ENCODE assay signal across 8 cellular contexts in genomic region chr16:50245417-50246298, GRCh38. TPM values are rescaled to one million over a fixed set of nuclear protein-coding genes. Genes with fewer than 3 reads are reported as not detected.
DNase-seq lines count a peak whose midpoint lies in the region; ATAC-seq and TF ChIP-seq lines count a peak whose summit lies in the region.

No MANE protein-coding gene starts in this region.

- BruUV-seq in PC-3 (replicated peaks; lab: Mats Ljungman, UMichigan) = no TSS peak

- POLR2A ChIA-PET in PC-3 (lab: Charles Lee; ENCODE audit: unreplicated experiment) = interaction anchor here (0.6 kb wide), 1 partner anchor 10 kb away, joined by 4 read pairs; no protein-coding TSS in a partner anchor

- peak overlapping the region; percentile 85 for H2AFZ ChIP-seq in PC-3 (ENCODE audit: low read length)

- peaks cover 3% of the 10 kb centered on the region for H3F3A ChIP-seq in PC-3 (ENCODE audit: low read length, unreplicated experiment)

- no peaks in the 10 kb centered on the region for H4K20me1 ChIP-seq in PC-3 (ENCODE audit: low read length)

- DNase-seq in SKM-1 treated with dmso at 0.1 percent for 144 hours (lab: John Stamatoyannopoulos, UW; ENCODE audit: unreplicated experiment) (peak; percentile 29), SKM-1 (lab: John Stamatoyannopoulos, UW; ENCODE audit: unreplicated experiment) (no peak), PC-3 (peak; percentile 81), activated gamma-delta T cell treated with Interleukin-2 at 50 U/mL for 16 hours (peak; percentile 64), Right ventricle myocardium superior (no peak), posterior vena cava (ENCODE audit: low spot score) (peak; percentile 88)

- H3K9me3 ChIP-seq in PC-3 (ENCODE audit: low read length) = no peaks in the 10 kb centered on the region

- CTCF ChIA-PET in PC-3 (lab: Charles Lee) = no interaction called here

- ATAC-seq in HG02970 (IDR thresholded peaks at IDR 0.05; ENCODE audit: low FRiP score, unreplicated experiment) (peak; percentile 60), PC-3 (peak; percentile 65), Right ventricle myocardium superior (ENCODE audit: poor library complexity) (peak; percentile 85), GM18517 (IDR thresholded peaks at IDR 0.05; ENCODE audit: unreplicated experiment) (no peak)

- no peaks in the 10 kb centered on the region for H3K27me3 ChIP-seq in PC-3 (ENCODE audit: low read length)

- peak overlapping the region; percentile 84 for H3K4me3 ChIP-seq in PC-3 (ENCODE audit: low read length)

- peak overlapping the region; percentile 92 for H3K4me2 ChIP-seq in PC-3 (ENCODE audit: low read length)

- H3K9ac ChIP-seq in PC-3 (ENCODE audit: low read length) = peak overlapping the region; percentile 88

- H3K4me1 ChIP-seq in PC-3 (ENCODE audit: insufficient read depth, low read length) = peaks cover 23% of the 10 kb centered on the region

- H3K36me3 ChIP-seq in PC-3 (ENCODE audit: low read depth, low read length) = no peaks in the 10 kb centered on the region

- peak overlapping the region; percentile 95 for H3K27ac ChIP-seq in PC-3 (ENCODE audit: low read length)

- H3K9me2 ChIP-seq in PC-3 (replicated peaks; ENCODE audit: low read length) = no peaks in the 10 kb centered on the region

- intact Hi-C loops in PC-3 (cut with micrococcal nuclease) = loop anchor here (2.0 to 10.0 kb wide), 2 partner anchors 19 to 79 kb away; no protein-coding TSS in a partner anchor
- intact Hi-C loops in Right ventricle myocardium superior (cut with DNase I) = loop anchor here (10.0 kb wide), 1 partner anchor 109 kb away; no protein-coding TSS in a partner anchor
- intact Hi-C loops in posterior vena cava (cut with DNase I) = loop anchor here (10.0 kb wide), 2 partner anchors 79 to 109 kb away; no protein-coding TSS in a partner anchor

- no peak for TF ChIP-seq CTCF in PC-3 (conservative IDR thresholded peaks at IDR 0.05; ENCODE audit: low read depth, low read length)

- peaks cover 35% of the 10 kb centered on the region for H3K79me2 ChIP-seq in PC-3 (ENCODE audit: low read length)

RNA-seq across cellular contexts. Expression of gene ADCY7, which starts 20.7 kb away (rescaled TPM):
- total RNA-seq in PC-3 (2014; rRNA removed) = 13.1 and 14.1 TPM in 2 replicates
- total RNA-seq in Right ventricle myocardium superior = 9.3 TPM
- total RNA-seq in posterior vena cava = 10 to 100 TPM; 31.3 to 50.2 TPM

Comparison
In these comparisons a context has a peak if more than half of its experiments do, and no peak if none do; other contexts are left out.
1. DNase-seq: peak in SKM-1 treated with dmso at 0.1 percent for 144 hours (single experiment), PC-3 (single experiment), activated gamma-delta T cell treated with Interleukin-2 at 50 U/mL for 16 hours (single experiment) and posterior vena cava (single experiment); none in SKM-1 (single experiment) and Right ventricle myocardium superior (single experiment).